Comparison of ENCODE assay signal across 18 cellular contexts in genomic region chrX:46257451-46257879, GRCh38.
DNase-seq lines count a peak whose midpoint lies in the region; ATAC-seq and TF ChIP-seq lines count a peak whose summit lies in the region.
"Had no signal": no experiment of that assay in that cellular context is flagged by ENCODE, and none has a peak within 500 bp of the region (broad histone marks: within the 10 kb centered on the region; RNA-seq: fewer than 3 reads in every experiment).

No MANE protein-coding gene starts in this region.

- H3K9me3 Mint-ChIP-seq in activated naive CD4-positive, alpha-beta T cell treated with anti-CD3 and anti-CD28 coated beads for 36 hours, result no peaks in the 10 kb centered on the region
- no peaks in the 10 kb centered on the region for H3K9me3 Mint-ChIP-seq in activated naive CD4-positive, alpha-beta T cell treated with anti-CD3 and anti-CD28 coated beads, Interleukin-2, amount 50 U/mL, for 72 hours
- no peaks in the 10 kb centered on the region for H3K9me3 Mint-ChIP-seq in natural killer cell treated with Interleukin-12 subunit alpha and Interleukin-12 subunit beta and Interleukin-15 and Interleukin-18, amount 100 ng/mL, for 72 hours
- H3K9me3 Mint-ChIP-seq: CD8-positive, alpha-beta T cell; GM23338 had no signal

- CTCF ChIA-PET in activated naive CD4-positive, alpha-beta T cell treated with anti-CD3 and anti-CD28 coated beads for 36 hours (lab: Charles Lee), result no interaction called here

- peaks cover 15% of the 10 kb centered on the region for H3K4me1 Mint-ChIP-seq in activated naive CD4-positive, alpha-beta T cell treated with anti-CD3 and anti-CD28 coated beads for 36 hours (ENCODE audit: low read depth)
- H3K4me1 Mint-ChIP-seq in natural killer cell treated with Interleukin-12 subunit alpha and Interleukin-12 subunit beta and Interleukin-15 and Interleukin-18, amount 100 ng/mL, for 72 hours (ENCODE audit: low read depth in 2 of 2), result peaks cover 0 to 7% of the 10 kb centered on the region in 2 donors

- H3K27me3 ChIP-seq in RWPE2 (ENCODE audit: insufficient read depth, poor library complexity, severe bottlenecking), result no peaks in the 10 kb centered on the region
- H3K27me3 ChIP-seq: SJSA1 had no signal

- H3K4me3 ChIP-seq in RWPE2 (ENCODE audit: severe bottlenecking), result no peak overlapping the region
- H3K4me3 ChIP-seq: GM23338, SJSA1 had no signal

- H3K4me3 Mint-ChIP-seq in activated naive CD4-positive, alpha-beta T cell treated with anti-CD3 and anti-CD28 coated beads for 36 hours, result no peak overlapping the region
- no peak overlapping the region for H3K4me3 Mint-ChIP-seq in natural killer cell treated with Interleukin-12 subunit alpha and Interleukin-12 subunit beta and Interleukin-15 and Interleukin-18, amount 100 ng/mL, for 72 hours
- H3K4me3 Mint-ChIP-seq: CD8-positive, alpha-beta T cell; GM23338 had no signal

- H3K27me3 Mint-ChIP-seq in activated naive CD4-positive, alpha-beta T cell treated with anti-CD3 and anti-CD28 coated beads for 36 hours (ENCODE audit: low read depth), result no peaks in the 10 kb centered on the region
- peaks cover 0 to 29% of the 10 kb centered on the region in 2 donors for H3K27me3 Mint-ChIP-seq in natural killer cell treated with Interleukin-12 subunit alpha and Interleukin-12 subunit beta and Interleukin-15 and Interleukin-18, amount 100 ng/mL, for 72 hours

- H3K27ac Mint-ChIP-seq in activated naive CD4-positive, alpha-beta T cell treated with anti-CD3 and anti-CD28 coated beads for 36 hours, result no peak overlapping the region
- H3K27ac Mint-ChIP-seq in activated naive CD4-positive, alpha-beta T cell treated with anti-CD3 and anti-CD28 coated beads, Interleukin-2, amount 50 U/mL, for 72 hours, result no peak overlapping the region
- no peak overlapping the region for H3K27ac Mint-ChIP-seq in natural killer cell treated with Interleukin-12 subunit alpha and Interleukin-12 subunit beta and Interleukin-15 and Interleukin-18, amount 100 ng/mL, for 72 hours
- H3K27ac Mint-ChIP-seq: CD8-positive, alpha-beta T cell; GM23338 had no signal

- ATAC-seq in activated naive CD4-positive, alpha-beta T cell treated with anti-CD3 and anti-CD28 coated beads, Interleukin-2, amount 50 U/mL, for 72 hours, result no peak
- no peak; the same call in 2 of the 3 replicates for ATAC-seq in RWPE2 (ENCODE audit: low read depth)
- no peak for ATAC-seq in natural killer cell treated with Interleukin-12 subunit alpha and Interleukin-12 subunit beta and Interleukin-15 and Interleukin-18, amount 100 ng/mL, for 72 hours
- no peak for ATAC-seq in HG03159 (IDR thresholded peaks at IDR 0.05; ENCODE audit: unreplicated experiment)
- ATAC-seq: CD8-positive, alpha-beta T cell; GM23338 had no signal

- TF ChIP-seq CTCF in RWPE2 (IDR thresholded peaks at IDR 0.05; ENCODE audit: poor library complexity, severe bottlenecking), result no peak

- H3K9me3 ChIP-seq in RWPE2 (ENCODE audit: severe bottlenecking), result no peaks in the 10 kb centered on the region
- H3K9me3 ChIP-seq: SJSA1 had no signal

- H3K4me1 ChIP-seq in RWPE2 (ENCODE audit: insufficient read depth, poor library complexity, severe bottlenecking), result peaks cover 16% of the 10 kb centered on the region

- intact Hi-C loops in activated naive CD4-positive, alpha-beta T cell treated with anti-CD3 and anti-CD28 coated beads for 36 hours (cut with micrococcal nuclease), result no loop called here

- no peaks in the 10 kb centered on the region for H3K36me3 Mint-ChIP-seq in activated naive CD4-positive, alpha-beta T cell treated with anti-CD3 and anti-CD28 coated beads for 36 hours (ENCODE audit: low read depth)
- H3K36me3 Mint-ChIP-seq in activated naive CD4-positive, alpha-beta T cell treated with anti-CD3 and anti-CD28 coated beads, Interleukin-2, amount 50 U/mL, for 72 hours, result no peaks in the 10 kb centered on the region
- no peaks in the 10 kb centered on the region for H3K36me3 Mint-ChIP-seq in natural killer cell treated with Interleukin-12 subunit alpha and Interleukin-12 subunit beta and Interleukin-15 and Interleukin-18, amount 100 ng/mL, for 72 hours
- H3K36me3 Mint-ChIP-seq: CD8-positive, alpha-beta T cell had no signal

- DNase-seq in activated naive CD4-positive, alpha-beta T cell treated with anti-CD3 and anti-CD28 coated beads for 36 hours, result peak; percentile 4
- DNase-seq in activated naive CD4-positive, alpha-beta T cell treated with anti-CD3 and anti-CD28 coated beads, Interleukin-2, amount 50 U/mL, for 72 hours (ENCODE audit: low spot score in 2 of 2), result no peak
- DNase-seq in HT-29 (ENCODE audit: low spot score) (peak; percentile 32), RWPE2 (ENCODE audit: low spot score) (no peak), kidney tubule cell (ENCODE audit: low spot score) (peak; percentile 80), ecto neural progenitor cell (ENCODE audit: low spot score) (no peak)
- DNase-seq in natural killer cell treated with Interleukin-12 subunit alpha and Interleukin-12 subunit beta and Interleukin-15 and Interleukin-18, amount 100 ng/mL, for 72 hours (ENCODE audit: low spot score), result no peak
- DNase-seq: CD8-positive, alpha-beta T cell; KG1; NCI-H1417; NCI-H1930; NCI-H2171 treated with DMSO at 0.1 percent for 48 hours; NCI-H510A; NCI-H82; RPMI8226 had no signal

- peak overlapping the region; percentile 98 for H3K27ac ChIP-seq in RWPE2 (ENCODE audit: poor library complexity, severe bottlenecking)
- H3K27ac ChIP-seq: SJSA1 had no signal

- H3K36me3 ChIP-seq in RWPE2 (ENCODE audit: low read depth), result no peaks in the 10 kb centered on the region
- H3K36me3 ChIP-seq: SJSA1 had no signal

Comparison
In these comparisons a context has a peak if more than half of its experiments do, and no peak if none do; other contexts are left out.
1. DNase-seq: peak in activated naive CD4-positive, alpha-beta T cell treated with anti-CD3 and anti-CD28 coated beads for 36 hours (single experiment), HT-29 (single experiment) and kidney tubule cell (single experiment); none in activated naive CD4-positive, alpha-beta T cell treated with anti-CD3 and anti-CD28 coated beads, Interleukin-2, amount 50 U/mL, for 72 hours (0 of 2), RWPE2 (single experiment), natural killer cell treated with Interleukin-12 subunit alpha and Interleukin-12 subunit beta and Interleukin-15 and Interleukin-18, amount 100 ng/mL, for 72 hours (single experiment) and ecto neural progenitor cell (single experiment).